In the genomic region with DNA sequence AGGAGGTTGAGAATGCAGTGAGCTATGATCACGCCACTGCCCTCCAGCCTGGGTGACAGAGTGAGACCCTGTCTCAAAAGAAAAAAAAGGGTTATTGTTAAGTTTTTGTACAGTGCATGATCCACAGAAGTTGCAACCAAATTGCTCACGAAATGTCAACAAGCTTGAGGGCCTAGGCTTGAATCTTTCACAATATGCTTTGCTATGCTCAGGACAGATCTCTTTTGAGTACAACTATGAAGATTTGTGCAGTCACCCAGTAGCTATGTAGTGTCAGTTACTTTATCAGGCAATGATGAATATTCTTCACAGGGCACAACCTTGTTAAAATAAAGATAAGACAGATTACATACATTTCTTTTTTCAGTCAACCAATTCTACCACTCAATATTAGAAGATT, we compare ENCODE assay signal across 21 cellular contexts.
"Had no signal": no experiment of that assay in that cellular context is flagged by ENCODE, and none has a peak within 500 bp of the region (broad histone marks: within the 10 kb centered on the region; RNA-seq: fewer than 3 reads in every experiment).

No MANE protein-coding gene starts in this region.

- DNase-seq: Karpas-422, KBM-7, MG63, NCI-H1092, NCI-H1105 treated with DMSO at 0.1 percent for 48 hours, NCI-H1417 treated with DMSO at 0.1 percent for 48 hours, NCI-H146, NCI-H1694 treated with DMSO at 0.1 percent for 48 hours, NCI-H1930, NCI-H2081, NCI-H2107, NCI-H226, NCI-H446, NCI-H510A, NCI-H524 treated with DMSO at 0.1 percent for 48 hours, NCI-H69, NCI-H774, RPMI8226, SHP77, SK-N-SH had no signal

- H3K27ac ChIP-seq: HL-60 had no signal

- H3K9ac ChIP-seq: SK-N-SH had no signal

- H3K9me3 ChIP-seq: MG63, SK-N-SH had no signal

- H3K36me3 ChIP-seq: MG63 had no signal

- H3K4me2 ChIP-seq: SK-N-SH had no signal

- H3K4me3 ChIP-seq: MG63 had no signal

- H3K27me3 ChIP-seq: MG63 had no signal
